1 cellular context compared by ENCODE assay signal in the genomic region with DNA sequence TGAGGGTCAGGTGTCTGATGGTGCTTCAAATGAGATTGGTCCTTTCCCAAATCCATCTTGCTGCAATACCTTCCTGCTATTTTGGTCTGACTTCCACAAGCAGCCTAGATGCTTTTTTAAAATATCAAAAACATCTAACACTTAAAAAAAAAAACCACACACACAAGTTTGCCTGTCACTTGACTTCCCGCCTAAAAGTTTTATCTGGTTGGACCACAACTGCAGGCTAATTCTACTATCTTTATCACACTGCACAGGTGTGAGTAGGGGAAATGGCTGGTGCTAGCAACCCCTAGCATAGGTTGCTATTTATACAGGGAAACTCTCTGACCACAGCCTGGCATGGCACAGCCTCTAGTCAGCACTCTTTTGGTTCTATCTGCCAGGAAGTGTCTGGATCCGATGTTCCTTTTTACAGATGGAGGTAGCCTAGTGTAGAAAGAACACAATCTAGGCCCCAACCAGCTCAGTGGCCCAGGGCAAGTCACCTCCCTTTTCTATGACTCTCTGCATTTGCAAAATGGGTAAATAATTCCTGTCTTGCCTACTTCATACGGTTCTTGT.
TF ChIP-seq lines count a peak whose summit lies in the region.

HEMGN (minus strand) TSS at position 92 of the 564 bp plus-strand sequence; CDS start at position 56, 36 bp downstream.

TF ChIP-seq in K562, 482 proteins besides CTCF, POLR2A, EP300 and RAD21 (continued from another document and continues in another):
- TF ChIP-seq, protein P1, sequence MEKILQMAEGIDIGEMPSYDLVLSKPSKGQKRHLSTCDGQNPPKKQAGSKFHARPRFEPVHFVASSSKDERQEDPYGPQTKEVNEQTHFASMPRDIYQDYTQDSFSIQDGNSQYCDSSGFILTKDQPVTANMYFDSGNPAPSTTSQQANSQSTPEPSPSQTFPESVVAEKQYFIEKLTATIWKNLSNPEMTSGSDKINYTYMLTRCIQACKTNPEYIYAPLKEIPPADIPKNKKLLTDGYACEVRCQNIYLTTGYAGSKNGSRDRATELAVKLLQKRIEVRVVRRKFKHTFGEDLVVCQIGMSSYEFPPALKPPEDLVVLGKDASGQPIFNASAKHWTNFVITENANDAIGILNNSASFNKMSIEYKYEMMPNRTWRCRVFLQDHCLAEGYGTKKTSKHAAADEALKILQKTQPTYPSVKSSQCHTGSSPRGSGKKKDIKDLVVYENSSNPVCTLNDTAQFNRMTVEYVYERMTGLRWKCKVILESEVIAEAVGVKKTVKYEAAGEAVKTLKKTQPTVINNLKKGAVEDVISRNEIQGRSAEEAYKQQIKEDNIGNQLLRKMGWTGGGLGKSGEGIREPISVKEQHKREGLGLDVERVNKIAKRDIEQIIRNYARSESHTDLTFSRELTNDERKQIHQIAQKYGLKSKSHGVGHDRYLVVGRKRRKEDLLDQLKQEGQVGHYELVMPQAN (IDR thresholded peaks at IDR 0.05; ENCODE audit: borderline replicate concordance), result no peak
- TF ChIP-seq KLF1 (tag; IDR thresholded peaks at IDR 0.05) (no peak), NRF1 (conservative IDR thresholded peaks at IDR 0.05 in 1 of 2, IDR thresholded peaks at IDR 0.05 in 1 of 2) (no peak), SLC30A9 (CRISPR knock-in tag; IDR thresholded peaks at IDR 0.05) (no peak), ELF2 (CRISPR knock-in tag; IDR thresholded peaks at IDR 0.05) (no peak), CCAR2 (IDR thresholded peaks at IDR 0.05; ENCODE audit: low read depth, low read length) (0 out of 2 replicates have a peak, but pooled peaks have one; percentile 41), BCLAF1 (IDR thresholded peaks at IDR 0.05; ENCODE audit: borderline replicate concordance in 1 of 2, control insufficient read depth in 1 of 2, low read depth in 2 of 2, low read length in 1 of 2) (no peak), ZKSCAN3 (CRISPR knock-in tag; IDR thresholded peaks at IDR 0.05) (no peak), SIN3B (IDR thresholded peaks at IDR 0.05; ENCODE audit: low read depth) (no peak), CBX2 (IDR thresholded peaks at IDR 0.05; ENCODE audit: insufficient read depth, low read length, poor library complexity, severe bottlenecking) (no peak), HOMEZ (CRISPR knock-in tag; IDR thresholded peaks at IDR 0.05) (no peak), CBX8 (IDR thresholded peaks at IDR 0.05; ENCODE audit: borderline replicate concordance, extremely low read depth, low read depth, low read length, poor library complexity, severe bottlenecking) (no peak), ZNF431 (CRISPR knock-in tag; IDR thresholded peaks at IDR 0.05) (no peak), WHSC1 (IDR thresholded peaks at IDR 0.05; ENCODE audit: low read length) (no peak), GABPB1 (CRISPR knock-in tag; IDR thresholded peaks at IDR 0.05) (no peak), MEIS2 (IDR thresholded peaks at IDR 0.05; ENCODE audit: partially characterized antibody) (peak; percentile 55), ZNF146 (CRISPR knock-in tag; IDR thresholded peaks at IDR 0.05; ENCODE audit: unreplicated experiment) (no peak), ZNF507 (tag; conservative IDR thresholded peaks at IDR 0.05) (no peak), TCF7 (IDR thresholded peaks at IDR 0.05; ENCODE audit: borderline replicate concordance) (peak; percentile 69; the same call in 1 of the 2 replicates), TCF3 (CRISPR knock-in tag; IDR thresholded peaks at IDR 0.05) (peak; percentile 99), STAT5A (IDR thresholded peaks at IDR 0.05; ENCODE audit: borderline replicate concordance, low read length) (peak; percentile 96), SPI1 (IDR thresholded peaks at IDR 0.05; ENCODE audit: borderline replicate concordance, low read depth, low read length) (peak; percentile 17; the same call in 1 of the 2 replicates), ZNF717 (CRISPR knock-in tag; IDR thresholded peaks at IDR 0.05) (no peak), FOXA1 (IDR thresholded peaks at IDR 0.05; ENCODE audit: borderline replicate concordance) (no peak), ZBTB1 (CRISPR knock-in tag; IDR thresholded peaks at IDR 0.05; ENCODE audit: borderline replicate concordance, low read depth) (no peak), ZNF561 (CRISPR knock-in tag; conservative IDR thresholded peaks at IDR 0.05) (no peak), ZNF644 (tag; IDR thresholded peaks at IDR 0.05; ENCODE audit: low read depth) (no peak), PYGO2 (tag; IDR thresholded peaks at IDR 0.05) (no peak), POLR3G (IDR thresholded peaks at IDR 0.05; ENCODE audit: extremely low read depth, insufficient read length, insufficient replicate concordance) (no peak), ZFP36 (IDR thresholded peaks at IDR 0.05; ENCODE audit: low read depth, low read length, partially characterized antibody) (peak; percentile 30), TAF1 (IDR thresholded peaks at IDR 0.05; ENCODE audit: control insufficient read depth, extremely low read depth, insufficient read depth, low read length, severe bottlenecking) (peak; percentile 46), TCFL5 (CRISPR knock-in tag; conservative IDR thresholded peaks at IDR 0.05) (no peak), NR4A1 (CRISPR knock-in tag; IDR thresholded peaks at IDR 0.05) (no peak), NR4A1 (tag; IDR thresholded peaks at IDR 0.05) (peak; percentile 39; the same call in 1 of the 2 replicates), NR1H2 (CRISPR knock-in tag; IDR thresholded peaks at IDR 0.05) (no peak), OTX1 (CRISPR knock-in tag; IDR thresholded peaks at IDR 0.05) (no peak), TBP (optimal IDR thresholded peaks at IDR 0.05; ENCODE audit: low read depth, low read length) (peak; percentile 84), TRIM28 (IDR thresholded peaks at IDR 0.05) (0 out of 2 replicates have a peak, but pooled peaks have one; percentile 36)
- TF ChIP-seq, protein P2, sequence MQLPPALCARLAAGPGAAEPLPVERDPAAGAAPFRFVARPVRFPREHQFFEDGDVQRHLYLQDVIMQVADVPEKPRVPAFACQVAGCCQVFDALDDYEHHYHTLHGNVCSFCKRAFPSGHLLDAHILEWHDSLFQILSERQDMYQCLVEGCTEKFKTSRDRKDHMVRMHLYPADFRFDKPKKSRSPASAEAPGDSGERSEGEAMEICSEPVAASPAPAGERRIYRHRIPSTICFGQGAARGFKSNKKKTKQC (CRISPR knock-in tag; IDR thresholded peaks at IDR 0.05), result no peak
- TF ChIP-seq, protein P3, sequence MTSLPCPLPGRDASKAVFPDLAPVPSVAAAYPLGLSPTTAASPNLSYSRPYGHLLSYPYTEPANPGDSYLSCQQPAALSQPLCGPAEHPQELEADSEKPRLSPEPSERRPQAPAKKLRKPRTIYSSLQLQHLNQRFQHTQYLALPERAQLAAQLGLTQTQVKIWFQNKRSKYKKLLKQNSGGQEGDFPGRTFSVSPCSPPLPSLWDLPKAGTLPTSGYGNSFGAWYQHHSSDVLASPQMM (CRISPR knock-in tag; IDR thresholded peaks at IDR 0.05), result no peak
- TF ChIP-seq, protein P4, sequence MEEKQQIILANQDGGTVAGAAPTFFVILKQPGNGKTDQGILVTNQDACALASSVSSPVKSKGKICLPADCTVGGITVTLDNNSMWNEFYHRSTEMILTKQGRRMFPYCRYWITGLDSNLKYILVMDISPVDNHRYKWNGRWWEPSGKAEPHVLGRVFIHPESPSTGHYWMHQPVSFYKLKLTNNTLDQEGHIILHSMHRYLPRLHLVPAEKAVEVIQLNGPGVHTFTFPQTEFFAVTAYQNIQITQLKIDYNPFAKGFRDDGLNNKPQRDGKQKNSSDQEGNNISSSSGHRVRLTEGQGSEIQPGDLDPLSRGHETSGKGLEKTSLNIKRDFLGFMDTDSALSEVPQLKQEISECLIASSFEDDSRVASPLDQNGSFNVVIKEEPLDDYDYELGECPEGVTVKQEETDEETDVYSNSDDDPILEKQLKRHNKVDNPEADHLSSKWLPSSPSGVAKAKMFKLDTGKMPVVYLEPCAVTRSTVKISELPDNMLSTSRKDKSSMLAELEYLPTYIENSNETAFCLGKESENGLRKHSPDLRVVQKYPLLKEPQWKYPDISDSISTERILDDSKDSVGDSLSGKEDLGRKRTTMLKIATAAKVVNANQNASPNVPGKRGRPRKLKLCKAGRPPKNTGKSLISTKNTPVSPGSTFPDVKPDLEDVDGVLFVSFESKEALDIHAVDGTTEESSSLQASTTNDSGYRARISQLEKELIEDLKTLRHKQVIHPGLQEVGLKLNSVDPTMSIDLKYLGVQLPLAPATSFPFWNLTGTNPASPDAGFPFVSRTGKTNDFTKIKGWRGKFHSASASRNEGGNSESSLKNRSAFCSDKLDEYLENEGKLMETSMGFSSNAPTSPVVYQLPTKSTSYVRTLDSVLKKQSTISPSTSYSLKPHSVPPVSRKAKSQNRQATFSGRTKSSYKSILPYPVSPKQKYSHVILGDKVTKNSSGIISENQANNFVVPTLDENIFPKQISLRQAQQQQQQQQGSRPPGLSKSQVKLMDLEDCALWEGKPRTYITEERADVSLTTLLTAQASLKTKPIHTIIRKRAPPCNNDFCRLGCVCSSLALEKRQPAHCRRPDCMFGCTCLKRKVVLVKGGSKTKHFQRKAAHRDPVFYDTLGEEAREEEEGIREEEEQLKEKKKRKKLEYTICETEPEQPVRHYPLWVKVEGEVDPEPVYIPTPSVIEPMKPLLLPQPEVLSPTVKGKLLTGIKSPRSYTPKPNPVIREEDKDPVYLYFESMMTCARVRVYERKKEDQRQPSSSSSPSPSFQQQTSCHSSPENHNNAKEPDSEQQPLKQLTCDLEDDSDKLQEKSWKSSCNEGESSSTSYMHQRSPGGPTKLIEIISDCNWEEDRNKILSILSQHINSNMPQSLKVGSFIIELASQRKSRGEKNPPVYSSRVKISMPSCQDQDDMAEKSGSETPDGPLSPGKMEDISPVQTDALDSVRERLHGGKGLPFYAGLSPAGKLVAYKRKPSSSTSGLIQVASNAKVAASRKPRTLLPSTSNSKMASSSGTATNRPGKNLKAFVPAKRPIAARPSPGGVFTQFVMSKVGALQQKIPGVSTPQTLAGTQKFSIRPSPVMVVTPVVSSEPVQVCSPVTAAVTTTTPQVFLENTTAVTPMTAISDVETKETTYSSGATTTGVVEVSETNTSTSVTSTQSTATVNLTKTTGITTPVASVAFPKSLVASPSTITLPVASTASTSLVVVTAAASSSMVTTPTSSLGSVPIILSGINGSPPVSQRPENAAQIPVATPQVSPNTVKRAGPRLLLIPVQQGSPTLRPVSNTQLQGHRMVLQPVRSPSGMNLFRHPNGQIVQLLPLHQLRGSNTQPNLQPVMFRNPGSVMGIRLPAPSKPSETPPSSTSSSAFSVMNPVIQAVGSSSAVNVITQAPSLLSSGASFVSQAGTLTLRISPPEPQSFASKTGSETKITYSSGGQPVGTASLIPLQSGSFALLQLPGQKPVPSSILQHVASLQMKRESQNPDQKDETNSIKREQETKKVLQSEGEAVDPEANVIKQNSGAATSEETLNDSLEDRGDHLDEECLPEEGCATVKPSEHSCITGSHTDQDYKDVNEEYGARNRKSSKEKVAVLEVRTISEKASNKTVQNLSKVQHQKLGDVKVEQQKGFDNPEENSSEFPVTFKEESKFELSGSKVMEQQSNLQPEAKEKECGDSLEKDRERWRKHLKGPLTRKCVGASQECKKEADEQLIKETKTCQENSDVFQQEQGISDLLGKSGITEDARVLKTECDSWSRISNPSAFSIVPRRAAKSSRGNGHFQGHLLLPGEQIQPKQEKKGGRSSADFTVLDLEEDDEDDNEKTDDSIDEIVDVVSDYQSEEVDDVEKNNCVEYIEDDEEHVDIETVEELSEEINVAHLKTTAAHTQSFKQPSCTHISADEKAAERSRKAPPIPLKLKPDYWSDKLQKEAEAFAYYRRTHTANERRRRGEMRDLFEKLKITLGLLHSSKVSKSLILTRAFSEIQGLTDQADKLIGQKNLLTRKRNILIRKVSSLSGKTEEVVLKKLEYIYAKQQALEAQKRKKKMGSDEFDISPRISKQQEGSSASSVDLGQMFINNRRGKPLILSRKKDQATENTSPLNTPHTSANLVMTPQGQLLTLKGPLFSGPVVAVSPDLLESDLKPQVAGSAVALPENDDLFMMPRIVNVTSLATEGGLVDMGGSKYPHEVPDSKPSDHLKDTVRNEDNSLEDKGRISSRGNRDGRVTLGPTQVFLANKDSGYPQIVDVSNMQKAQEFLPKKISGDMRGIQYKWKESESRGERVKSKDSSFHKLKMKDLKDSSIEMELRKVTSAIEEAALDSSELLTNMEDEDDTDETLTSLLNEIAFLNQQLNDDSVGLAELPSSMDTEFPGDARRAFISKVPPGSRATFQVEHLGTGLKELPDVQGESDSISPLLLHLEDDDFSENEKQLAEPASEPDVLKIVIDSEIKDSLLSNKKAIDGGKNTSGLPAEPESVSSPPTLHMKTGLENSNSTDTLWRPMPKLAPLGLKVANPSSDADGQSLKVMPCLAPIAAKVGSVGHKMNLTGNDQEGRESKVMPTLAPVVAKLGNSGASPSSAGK (IDR thresholded peaks at IDR 0.05), result peak; percentile 51; the same call in 1 of the 2 replicates
- TF ChIP-seq, protein P5, sequence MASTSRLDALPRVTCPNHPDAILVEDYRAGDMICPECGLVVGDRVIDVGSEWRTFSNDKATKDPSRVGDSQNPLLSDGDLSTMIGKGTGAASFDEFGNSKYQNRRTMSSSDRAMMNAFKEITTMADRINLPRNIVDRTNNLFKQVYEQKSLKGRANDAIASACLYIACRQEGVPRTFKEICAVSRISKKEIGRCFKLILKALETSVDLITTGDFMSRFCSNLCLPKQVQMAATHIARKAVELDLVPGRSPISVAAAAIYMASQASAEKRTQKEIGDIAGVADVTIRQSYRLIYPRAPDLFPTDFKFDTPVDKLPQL (IDR thresholded peaks at IDR 0.05; ENCODE audit: extremely low read depth, insufficient read length), result no peak
